Comparison of ENCODE assay signal across 8 cellular contexts in the genomic region with DNA sequence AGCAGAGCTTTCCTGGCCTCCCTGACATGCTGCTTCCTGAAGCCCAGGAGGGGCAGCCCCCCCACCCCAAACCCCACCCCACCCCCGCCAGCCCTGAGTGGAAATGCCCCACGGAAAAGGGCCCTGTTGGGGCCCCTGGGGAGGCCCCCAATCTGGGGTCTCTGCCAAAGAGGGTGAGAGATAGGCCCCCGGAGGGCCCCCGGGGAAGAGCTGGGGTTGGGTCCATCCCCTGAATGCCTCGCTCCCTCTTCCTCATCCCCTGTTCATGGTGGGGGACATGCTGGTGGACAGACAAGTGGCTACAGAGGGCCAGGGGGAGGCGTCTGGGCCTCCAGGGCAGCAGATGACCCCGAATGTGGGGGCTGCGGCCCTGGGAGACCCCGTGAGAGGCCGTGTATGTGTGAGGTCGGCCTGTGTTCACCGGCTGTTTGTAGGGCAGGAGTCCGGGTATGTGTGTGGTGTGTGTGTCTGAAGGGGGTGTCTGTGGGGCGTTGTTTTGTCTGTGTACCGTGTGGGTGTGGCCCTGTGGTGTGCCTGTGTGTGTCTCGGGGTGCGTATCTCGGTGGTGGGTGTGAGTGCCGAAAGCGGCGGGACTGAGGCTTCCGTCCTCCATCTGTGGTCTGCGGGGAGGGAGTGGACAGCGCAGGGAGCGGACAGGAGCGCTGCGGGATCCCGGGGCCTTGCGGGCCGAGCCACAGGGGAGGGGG. TPM values are rescaled to one million over a fixed set of nuclear protein-coding genes. Genes with fewer than 3 reads are reported as not detected.
DNase-seq lines count a peak whose midpoint lies in the region; ATAC-seq and TF ChIP-seq lines count a peak whose summit lies in the region.

No MANE protein-coding gene starts in this region.

- ATAC-seq in GM23338 = peak; percentile 2; the same call in 2 of the 3 replicates
- ATAC-seq in activated CD4-positive, CD25-positive, alpha-beta regulatory T cell treated with anti-CD3 and anti-CD28 coated beads, Interleukin-2, amount 50 U/mL, for 24 hours = peak; percentile 23 to 42

- peak overlapping the region; percentile 85 for H2BK120ac ChIP-seq in mesendoderm (ENCODE audit: low read depth, low read length)

- H3K27ac ChIP-seq in GM23338 (ENCODE audit: low read depth) (no peak overlapping the region), mesendoderm (ENCODE audit: low read depth, low read length) (no peak overlapping the region), tibial artery (peak overlapping the region; percentile 94 to 95)

- peaks cover 20% of the 10 kb centered on the region for H3K27me3 Mint-ChIP-seq in GM23338 (ENCODE audit: insufficient read depth, low read depth, poor library complexity)

- peak overlapping the region; percentile 43; the same call in 1 of the 2 replicates for H2AFZ ChIP-seq in GM23338

- H3K9me3 ChIP-seq in tibial artery = no peaks in the 10 kb centered on the region
- no peaks in the 10 kb centered on the region for H3K9me3 ChIP-seq in HAP-1

- no peak overlapping the region for H4K8ac ChIP-seq in mesendoderm (ENCODE audit: low read depth, low read length)

- H3K23ac ChIP-seq in mesendoderm (ENCODE audit: low read length) = no peak overlapping the region

- no CpG with 5 or more reads among the region's 30 CpGs for WGBS in mesendoderm (ENCODE audit: extremely low coverage, insufficient coverage, low lambda C conversion rate)

- no peaks in the 10 kb centered on the region for H3K79me2 ChIP-seq in GM23338 (replicated peaks; ENCODE audit: insufficient read depth)
- no peaks in the 10 kb centered on the region for H3K79me2 ChIP-seq in mesendoderm (ENCODE audit: control insufficient read depth, insufficient read depth, low read length)

- H3K27me3 ChIP-seq in GM23338 (ENCODE audit: insufficient read depth) (peaks cover 12% of the 10 kb centered on the region), mesendoderm (ENCODE audit: insufficient read depth, low read length, poor library complexity) (no peaks in the 10 kb centered on the region), tibial artery (no peaks in the 10 kb centered on the region), HAP-1 (ENCODE audit: low read depth) (no peaks in the 10 kb centered on the region)

- H3K36me3 ChIP-seq in GM23338 (ENCODE audit: insufficient read depth) = no peaks in the 10 kb centered on the region
- H3K36me3 ChIP-seq in mesendoderm (ENCODE audit: control insufficient read depth, insufficient read depth, low read length) = no peaks in the 10 kb centered on the region
- H3K36me3 ChIP-seq in tibial artery = no peaks in the 10 kb centered on the region
- H3K36me3 ChIP-seq in HAP-1 (replicated peaks) = no peaks in the 10 kb centered on the region

- H2BK5ac ChIP-seq in mesendoderm (ENCODE audit: low read length) = peak overlapping the region; percentile 13

- no peaks in the 10 kb centered on the region for H3K9me2 ChIP-seq in GM23338 (ENCODE audit: insufficient read depth)

- peak overlapping the region; percentile 93 for H3K4ac ChIP-seq in mesendoderm (ENCODE audit: low read depth, low read length)

- peak overlapping the region; percentile 92 for H3K18ac ChIP-seq in mesendoderm (ENCODE audit: low read length)

- peaks cover 26% of the 10 kb centered on the region for H3K4me1 Mint-ChIP-seq in GM23338

- no peaks in the 10 kb centered on the region for H3K9me3 Mint-ChIP-seq in GM23338

- H3K4me3 ChIP-seq in GM23338 (peak overlapping the region; percentile 81), choroid plexus epithelial cell (ENCODE audit: low read depth, low read length) (peak overlapping the region; percentile 32), mesendoderm (ENCODE audit: low read length) (no peak overlapping the region), tibial artery (peak overlapping the region; percentile 66 to 89), HAP-1 (no peak overlapping the region)

- H3K4me1 ChIP-seq in GM23338 (ENCODE audit: insufficient read depth) (peaks cover 8% of the 10 kb centered on the region; the same call in 1 of the 2 replicates), mesendoderm (ENCODE audit: control insufficient read depth, low read depth, low read length) (peaks cover 6% of the 10 kb centered on the region), tibial artery (peaks cover 0 to 52% (median 44%) of the 10 kb centered on the region in 4 donors), HAP-1 (peaks cover 9% of the 10 kb centered on the region)

- H3K79me1 ChIP-seq in mesendoderm (ENCODE audit: low read length) = no peaks in the 10 kb centered on the region

- no peak overlapping the region for H4K5ac ChIP-seq in mesendoderm (ENCODE audit: low read length)

- H3K27ac Mint-ChIP-seq in GM23338 = no peak overlapping the region

- in situ Hi-C loops in HAP-1 (cut with MboI; ENCODE audit: low sequenced_read_pairs) = loop anchor here (5.0 to 10.0 kb wide), 2 partner anchors 435 to 477 kb away; partner anchors contain the start of gene IER5L

- intact Hi-C loops in tibial artery (cut with DNase I; ENCODE audit: low total_unique reads) = loop anchor here (2.0 to 10.0 kb wide), 5 partner anchors 112 to 471 kb away; no protein-coding TSS in a partner anchor

- H3K56ac ChIP-seq in mesendoderm (ENCODE audit: low read length) = peak overlapping the region; percentile 88

- DNase-seq in GM23338 (ENCODE audit: low spot score) = no peak
- DNase-seq in choroid plexus epithelial cell (ENCODE audit: low read depth) = peak; percentile 92
- DNase-seq in mesendoderm = peak; percentile 47
- peak; percentile 62 to 75 for DNase-seq in tibial artery
- no peak for DNase-seq in HAP-1 (ENCODE audit: low spot score in 2 of 2)
- no peak for DNase-seq in cerebellar nuclear complex (lab: John Stamatoyannopoulos, UW)
- DNase-seq in NCI-H2196 (lab: John Stamatoyannopoulos, UW; ENCODE audit: unreplicated experiment) = no peak

- H3F3A ChIP-seq in GM23338 (replicated peaks; ENCODE audit: low read depth) = no peaks in the 10 kb centered on the region; the same call in 1 of the 2 replicates

- H4K20me1 ChIP-seq in GM23338 (replicated peaks; ENCODE audit: insufficient read depth) = no peaks in the 10 kb centered on the region

- H3K4me2 ChIP-seq in GM23338 (peak overlapping the region; percentile 74), mesendoderm (ENCODE audit: low read length) (peak overlapping the region; percentile 61)

- H2BK15ac ChIP-seq in mesendoderm (replicated peaks; ENCODE audit: low read depth) = no peak overlapping the region

- H2AK5ac ChIP-seq in mesendoderm (ENCODE audit: low read length) = peak overlapping the region; percentile 83

- no peaks in the 10 kb centered on the region for H3K36me3 Mint-ChIP-seq in GM23338 (ENCODE audit: low read depth)

- no peak for TF ChIP-seq CTCF in GM23338 (conservative IDR thresholded peaks at IDR 0.05; ENCODE audit: low read depth in 2 of 2)
- TF ChIP-seq CTCF in choroid plexus epithelial cell (conservative IDR thresholded peaks at IDR 0.05; ENCODE audit: low read depth, low read length) = no peak
- no peak for TF ChIP-seq CTCF in tibial artery (IDR thresholded peaks at IDR 0.05)

- peak overlapping the region; percentile 74 for H3K9ac ChIP-seq in mesendoderm (ENCODE audit: low read length)

- peak overlapping the region; percentile 70 for H3K4me3 Mint-ChIP-seq in GM23338

TF ChIP-seq in GM23338, 12 proteins besides CTCF, POLR2A, EP300 and RAD21 (continues in another document):
- TF ChIP-seq STAT1 (IDR thresholded peaks at IDR 0.05; ENCODE audit: unreplicated experiment) (no peak), EZH2 (IDR thresholded peaks at IDR 0.05; ENCODE audit: low read depth, unreplicated experiment) (no peak), CREB1 (CRISPR knock-in tag; IDR thresholded peaks at IDR 0.05; ENCODE audit: low read depth) (no peak), NANOG (IDR thresholded peaks at IDR 0.05; ENCODE audit: borderline replicate concordance) (no peak), ZNF331 (CRISPR knock-in tag; IDR thresholded peaks at IDR 0.05; ENCODE audit: low read depth) (no peak), POLR2AphosphoS5 (IDR thresholded peaks at IDR 0.05; ENCODE audit: low read depth) (no peak), REST (IDR thresholded peaks at IDR 0.05; ENCODE audit: unreplicated experiment) (no peak)

RNA-seq across cellular contexts. Expression of gene C9orf50, which starts 11.3 kb away (rescaled TPM):
- total RNA-seq in GM23338 (2014; rRNA removed; shearing (Covaris generic)) = not detected in 2 replicates
- polyA plus RNA-seq in GM23338 (2016; fragmentation: Nextera tagmentation; extraction: Ambion mirVana) = not detected in 2 replicates
- polyA plus RNA-seq in mesendoderm (2013, experiment 1 of 2) = not detected
- not detected for polyA plus RNA-seq in mesendoderm (2013, experiment 2 of 2)

RNA-seq across cellular contexts. Expression of gene NTMT1, which starts 16.3 kb away (rescaled TPM):
- total RNA-seq in GM23338 (2014; rRNA removed; shearing (Covaris generic)) = 44.2 and 59.4 TPM in 2 replicates
- polyA plus RNA-seq in GM23338 (2016; fragmentation: Nextera tagmentation; extraction: Ambion mirVana) = 97.4 and 108 TPM in 2 replicates
- 42.0 TPM for polyA plus RNA-seq in mesendoderm (2013, experiment 1 of 2)
- 43.1 TPM for polyA plus RNA-seq in mesendoderm (2013, experiment 2 of 2)

RNA-seq across cellular contexts. Expression of gene ASB6, which starts 32.3 kb away (rescaled TPM):
- 15.6 and 19.8 TPM in 2 replicates for total RNA-seq in GM23338 (2014; rRNA removed; shearing (Covaris generic))
- 8.8 and 9.7 TPM in 2 replicates for polyA plus RNA-seq in GM23338 (2016; fragmentation: Nextera tagmentation; extraction: Ambion mirVana)
- polyA plus RNA-seq in mesendoderm (2013, experiment 1 of 2) = 11.8 TPM
- polyA plus RNA-seq in mesendoderm (2013, experiment 2 of 2) = 11.2 TPM

RNA-seq across cellular contexts. Expression of gene PRRX2, which starts 55.8 kb away (rescaled TPM):
- total RNA-seq in GM23338 (2014; rRNA removed; shearing (Covaris generic)) = 4.5 and 8.3 TPM in 2 replicates
- polyA plus RNA-seq in GM23338 (2016; fragmentation: Nextera tagmentation; extraction: Ambion mirVana) = 5.6 and 5.8 TPM in 2 replicates
- 5.4 TPM for polyA plus RNA-seq in mesendoderm (2013, experiment 1 of 2)
- polyA plus RNA-seq in mesendoderm (2013, experiment 2 of 2) = 5.1 TPM

Comparison
In these comparisons a context has a peak if more than half of its experiments do, and no peak if none do; other contexts are left out.
1. DNase-seq: peak in choroid plexus epithelial cell (single experiment), mesendoderm (single experiment) and tibial artery (2 of 2); none in GM23338 (single experiment), HAP-1 (0 of 2), cerebellar nuclear complex (0 of 2) and NCI-H2196 (single experiment).
2. H3K27ac ChIP-seq: peak in tibial artery (2 of 2); none in GM23338 (single experiment) and mesendoderm (single experiment).
3. H3K4me3 ChIP-seq: peak in GM23338 (single experiment), choroid plexus epithelial cell (single experiment) and tibial artery (2 of 2); none in mesendoderm (single experiment) and HAP-1 (single experiment).